6 cellular contexts compared by ENCODE assay signal in the genomic region with DNA sequence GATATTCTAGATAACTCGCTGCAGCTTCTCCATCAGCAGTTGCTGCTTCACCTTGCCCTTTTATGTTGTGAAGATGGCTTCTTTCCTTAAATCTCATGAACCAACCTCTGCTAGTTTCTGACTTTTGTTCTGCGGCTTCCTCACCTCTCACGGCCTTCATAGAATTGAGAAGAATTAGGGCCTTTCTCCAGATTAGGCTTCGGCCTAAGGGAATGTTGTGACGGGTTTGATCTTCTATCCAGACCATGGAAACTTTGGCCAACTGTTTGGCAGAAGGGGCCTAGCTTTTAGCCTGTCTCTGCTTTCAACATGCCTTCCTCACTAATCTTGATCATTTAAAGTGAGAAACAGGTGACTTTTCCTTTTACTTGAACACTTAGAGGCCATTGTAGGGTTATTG.
"Had no signal": no experiment of that assay in that cellular context is flagged by ENCODE, and none has a peak within 500 bp of the region (broad histone marks: within the 10 kb centered on the region; RNA-seq: fewer than 3 reads in every experiment).

No MANE protein-coding gene starts in this region.

- DNase-seq: H9, HCEC 1CT, IMR-90, KG1 had no signal

- H3K4me3 ChIP-seq: GM23338, K562 had no signal

- ATAC-seq: GM23338, K562 had no signal
